In genomic region chr6:69650703-69651102, GRCh38 we compare ENCODE assay signal across 39 cellular contexts.
"Had no signal": no experiment of that assay in that cellular context is flagged by ENCODE, and none has a peak within 500 bp of the region (broad histone marks: within the 10 kb centered on the region; RNA-seq: fewer than 3 reads in every experiment).

No MANE protein-coding gene starts in this region.

- H3K4me1 ChIP-seq: adrenal gland, ascending aorta, body of pancreas, breast epithelium had no signal

- H3K27me3 ChIP-seq: adrenal gland, ascending aorta, body of pancreas, brain microvascular endothelial cell, breast epithelium, cardiac muscle cell had no signal

- H3K4me3 ChIP-seq: adrenal gland, ascending aorta, body of pancreas, breast epithelium, cardiac muscle cell had no signal

- H3K36me3 ChIP-seq: adrenal gland, ascending aorta, brain microvascular endothelial cell, breast epithelium, cardiac muscle cell had no signal

- H3K27ac Mint-ChIP-seq: activated naive CD4-positive, alpha-beta T cell treated with anti-CD3 and anti-CD28 coated beads for 36 hours; activated naive CD4-positive, alpha-beta T cell treated with anti-CD3 and anti-CD28 coated beads, Interleukin-2, amount 10 ng/mL, durations not matched to agents 7 days and 5 days; activated naive CD4-positive, alpha-beta T cell treated with anti-CD3 and anti-CD28 coated beads, Interleukin-2, amount 50 U/mL, for 24 hours; activated naive CD4-positive, alpha-beta T cell treated with anti-CD3 and anti-CD28 coated beads, Interleukin-2, amount 50 U/mL, for 72 hours; activated naive CD8-positive, alpha-beta T cell; activated naive CD8-positive, alpha-beta T cell treated with anti-CD3 and anti-CD28 coated beads for 36 hours; activated naive CD8-positive, alpha-beta T cell treated with anti-CD3 and anti-CD28 coated beads, Interleukin-2, amount 10 ng/mL, durations not matched to agents 7 days and 5 days; activated naive CD8-positive, alpha-beta T cell treated with anti-CD3 and anti-CD28 coated beads, Interleukin-2, amount 50 U/mL, for 24 hours; activated T-cell treated with anti-CD3 and anti-CD28 coated beads, Interleukin-2, amount 50 U/mL, for 24 hours; activated T-cell treated with anti-CD3 and anti-CD28 coated beads, Interleukin-2, amount 50 U/mL, for 72 hours; activated T-helper 1 cell treated with anti-CD3 and anti-CD28 coated beads, Interleukin-12 subunit alpha, Interleukin-12 subunit beta, Interleukin-2, Interleukin-4 antibody, amounts not matched to agents 30 ng/mL and 10 ng/mL and 1 ng/mL, durations not matched to agents 14 hours and 24 hours and 36 hours; activated T-helper 2 cell treated with anti-CD3 and anti-CD28 coated beads, Interferon-gamma antibody, Interleukin-2, Interleukin-4, amounts not matched to agents 10 μg/mL and 5 μg/mL and 100 μg/mL, durations not matched to agents 14 hours and 24 hours and 36 hours; brain had no signal

- ATAC-seq: activated naive CD4-positive, alpha-beta T cell treated with anti-CD3 and anti-CD28 coated beads, Interleukin-2, amount 50 U/mL, for 72 hours; activated naive CD8-positive, alpha-beta T cell treated with anti-CD3 and anti-CD28 coated beads, Interleukin-2, amount 50 U/mL, for 24 hours; activated T-cell treated with anti-CD3 and anti-CD28 coated beads, Interleukin-2, amount 50 U/mL, for 4 hours; activated T-cell treated with anti-CD3 and anti-CD28 coated beads, Interleukin-2, amount 50 U/mL, for 72 hours; body of pancreas had no signal

- H3K27ac ChIP-seq: adrenal gland, ascending aorta, body of pancreas, brain microvascular endothelial cell, breast epithelium, cardiac muscle cell had no signal

- FAIRE-seq: astrocyte, bronchial epithelial cell had no signal

- H3K36me3 Mint-ChIP-seq: activated naive CD4-positive, alpha-beta T cell treated with anti-CD3 and anti-CD28 coated beads, Interleukin-2, amount 10 ng/mL, durations not matched to agents 7 days and 5 days; activated naive CD4-positive, alpha-beta T cell treated with anti-CD3 and anti-CD28 coated beads, Interleukin-2, amount 50 U/mL, for 24 hours; activated naive CD4-positive, alpha-beta T cell treated with anti-CD3 and anti-CD28 coated beads, Interleukin-2, amount 50 U/mL, for 72 hours; activated naive CD8-positive, alpha-beta T cell; activated naive CD8-positive, alpha-beta T cell treated with anti-CD3 and anti-CD28 coated beads for 36 hours; activated naive CD8-positive, alpha-beta T cell treated with anti-CD3 and anti-CD28 coated beads, Interleukin-2, amount 10 ng/mL, durations not matched to agents 7 days and 5 days; brain had no signal

- H3K9me3 Mint-ChIP-seq: activated naive CD4-positive, alpha-beta T cell treated with anti-CD3 and anti-CD28 coated beads for 36 hours; activated naive CD4-positive, alpha-beta T cell treated with anti-CD3 and anti-CD28 coated beads, Interleukin-2, amount 10 ng/mL, durations not matched to agents 7 days and 5 days; activated naive CD4-positive, alpha-beta T cell treated with anti-CD3 and anti-CD28 coated beads, Interleukin-2, amount 50 U/mL, for 24 hours; activated naive CD4-positive, alpha-beta T cell treated with anti-CD3 and anti-CD28 coated beads, Interleukin-2, amount 50 U/mL, for 72 hours; activated naive CD8-positive, alpha-beta T cell treated with anti-CD3 and anti-CD28 coated beads, Interleukin-2, amount 10 ng/mL, durations not matched to agents 7 days and 5 days; activated naive CD8-positive, alpha-beta T cell treated with anti-CD3 and anti-CD28 coated beads, Interleukin-2, amount 50 U/mL, for 24 hours; activated T-cell treated with anti-CD3 and anti-CD28 coated beads, Interleukin-2, amount 50 U/mL, for 24 hours; activated T-cell treated with anti-CD3 and anti-CD28 coated beads, Interleukin-2, amount 50 U/mL, for 4 hours; activated T-cell treated with anti-CD3 and anti-CD28 coated beads, Interleukin-2, amount 50 U/mL, for 72 hours; activated T-helper 1 cell treated with anti-CD3 and anti-CD28 coated beads, Interleukin-12 subunit alpha, Interleukin-12 subunit beta, Interleukin-2, Interleukin-4 antibody, amounts not matched to agents 30 ng/mL and 10 ng/mL and 1 ng/mL, durations not matched to agents 14 hours and 24 hours and 36 hours; activated T-helper 2 cell treated with anti-CD3 and anti-CD28 coated beads, Interferon-gamma antibody, Interleukin-2, Interleukin-4, amounts not matched to agents 10 μg/mL and 5 μg/mL and 100 μg/mL, durations not matched to agents 14 hours and 24 hours and 36 hours; central memory CD8-positive, alpha-beta T cell had no signal

- H3K4me3 Mint-ChIP-seq: activated naive CD4-positive, alpha-beta T cell treated with anti-CD3 and anti-CD28 coated beads for 36 hours; activated naive CD4-positive, alpha-beta T cell treated with anti-CD3 and anti-CD28 coated beads, Interleukin-2, amount 10 ng/mL, durations not matched to agents 7 days and 5 days; activated naive CD4-positive, alpha-beta T cell treated with anti-CD3 and anti-CD28 coated beads, Interleukin-2, amount 50 U/mL, for 24 hours; activated naive CD8-positive, alpha-beta T cell; activated naive CD8-positive, alpha-beta T cell treated with anti-CD3 and anti-CD28 coated beads for 36 hours; activated naive CD8-positive, alpha-beta T cell treated with anti-CD3 and anti-CD28 coated beads, Interleukin-2, amount 10 ng/mL, durations not matched to agents 7 days and 5 days; activated naive CD8-positive, alpha-beta T cell treated with anti-CD3 and anti-CD28 coated beads, Interleukin-2, amount 50 U/mL, for 24 hours; activated T-cell treated with anti-CD3 and anti-CD28 coated beads, Interleukin-2, amount 50 U/mL, for 24 hours; activated T-cell treated with anti-CD3 and anti-CD28 coated beads, Interleukin-2, amount 50 U/mL, for 4 hours; activated T-cell treated with anti-CD3 and anti-CD28 coated beads, Interleukin-2, amount 50 U/mL, for 72 hours; activated T-helper 1 cell treated with anti-CD3 and anti-CD28 coated beads, Interleukin-12 subunit alpha, Interleukin-12 subunit beta, Interleukin-2, Interleukin-4 antibody, amounts not matched to agents 30 ng/mL and 10 ng/mL and 1 ng/mL, durations not matched to agents 14 hours and 24 hours and 36 hours; brain; central memory CD8-positive, alpha-beta T cell had no signal

- DNase-seq: activated effector memory CD4-positive, alpha-beta T cell treated with anti-CD3 and anti-CD28 coated beads, Interleukin-2, amount 50 U/mL, for 16 hours; activated effector memory CD4-positive, alpha-beta T cell treated with Interleukin-2 at 50 U/mL for 16 hours; activated gamma-delta T cell; activated gamma-delta T cell treated with Interleukin-2 at 50 U/mL for 16 hours; activated naive CD4-positive, alpha-beta T cell; activated naive CD4-positive, alpha-beta T cell treated with anti-CD3 and anti-CD28 coated beads for 36 hours; activated naive CD4-positive, alpha-beta T cell treated with anti-CD3 and anti-CD28 coated beads, Interleukin-2, amount 10 ng/mL, durations not matched to agents 7 days and 5 days; activated naive CD4-positive, alpha-beta T cell treated with anti-CD3 and anti-CD28 coated beads, Interleukin-2, amount 50 U/mL, for 16 hours; activated naive CD4-positive, alpha-beta T cell treated with Interleukin-2 at 50 U/mL for 16 hours; activated naive CD8-positive, alpha-beta T cell treated with anti-CD3 and anti-CD28 coated beads for 36 hours; activated naive CD8-positive, alpha-beta T cell treated with anti-CD3 and anti-CD28 coated beads, Interleukin-2, amount 10 ng/mL, durations not matched to agents 7 days and 5 days; activated naive CD8-positive, alpha-beta T cell treated with anti-CD3 and anti-CD28 coated beads, Interleukin-2, amount 50 U/mL, for 24 hours; activated T-cell treated with anti-CD3 and anti-CD28 coated beads, Interleukin-2, amount 50 U/mL, for 1 hour; activated T-cell treated with anti-CD3 and anti-CD28 coated beads, Interleukin-2, amount 50 U/mL, for 24 hours; activated T-cell treated with anti-CD3 and anti-CD28 coated beads, Interleukin-2, amount 50 U/mL, for 4 hours; activated T-cell treated with anti-CD3 and anti-CD28 coated beads, Interleukin-2, amount 50 U/mL, for 48 hours; activated T-cell treated with anti-CD3 and anti-CD28 coated beads, Interleukin-2, amount 50 U/mL, for 72 hours; adrenal gland; amniotic stem cell; amygdala; anterior cingulate cortex; aorta; body of pancreas; brain microvascular endothelial cell; caudate nucleus; central memory CD4-positive, alpha-beta T cell; cerebellar nuclear complex had no signal

- H3K4me1 Mint-ChIP-seq: activated naive CD4-positive, alpha-beta T cell treated with anti-CD3 and anti-CD28 coated beads, Interleukin-2, amount 10 ng/mL, durations not matched to agents 7 days and 5 days; activated naive CD4-positive, alpha-beta T cell treated with anti-CD3 and anti-CD28 coated beads, Interleukin-2, amount 50 U/mL, for 24 hours; activated naive CD8-positive, alpha-beta T cell treated with anti-CD3 and anti-CD28 coated beads for 36 hours; activated naive CD8-positive, alpha-beta T cell treated with anti-CD3 and anti-CD28 coated beads, Interleukin-2, amount 10 ng/mL, durations not matched to agents 7 days and 5 days; activated naive CD8-positive, alpha-beta T cell treated with anti-CD3 and anti-CD28 coated beads, Interleukin-2, amount 50 U/mL, for 24 hours; brain; central memory CD8-positive, alpha-beta T cell had no signal

- H3K9me3 ChIP-seq: adrenal gland, ascending aorta, body of pancreas, breast epithelium had no signal

- H3K27me3 Mint-ChIP-seq: activated naive CD4-positive, alpha-beta T cell treated with anti-CD3 and anti-CD28 coated beads, Interleukin-2, amount 10 ng/mL, durations not matched to agents 7 days and 5 days; brain had no signal
